In the genomic region with DNA sequence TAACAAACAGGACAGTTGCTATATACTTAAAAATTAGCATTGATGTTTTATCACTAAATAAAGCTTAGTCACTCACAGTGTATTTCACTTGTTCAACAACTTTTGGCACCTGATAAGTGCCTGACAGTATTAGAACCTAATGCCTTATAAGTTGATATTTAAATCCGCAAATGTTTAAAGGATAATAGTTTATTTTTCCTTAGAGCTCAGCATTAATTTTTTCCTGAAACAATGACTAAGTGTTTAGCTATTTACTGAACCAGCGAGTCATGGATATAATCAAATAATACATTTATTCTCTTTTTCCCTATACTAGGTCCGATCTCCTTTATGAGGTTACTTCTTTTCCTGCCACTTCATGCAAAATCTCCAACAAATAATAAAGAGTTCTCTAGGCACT, we compare ENCODE assay signal across 15 cellular contexts.
DNase-seq lines count a peak whose midpoint lies in the region; ATAC-seq and TF ChIP-seq lines count a peak whose summit lies in the region.
"Had no signal": no experiment of that assay in that cellular context is flagged by ENCODE, and none has a peak within 500 bp of the region (broad histone marks: within the 10 kb centered on the region; RNA-seq: fewer than 3 reads in every experiment).

No MANE protein-coding gene starts in this region.

- no peaks in the 10 kb centered on the region for H3F3A ChIP-seq in PC-3 (ENCODE audit: low read length, unreplicated experiment)

- H3K4me1 ChIP-seq in PC-3 (ENCODE audit: insufficient read depth, low read length) (peaks cover 10% of the 10 kb centered on the region; the same call in 1 of the 2 replicates), osteoblast (ENCODE audit: insufficient read depth, low read length) (no peaks in the 10 kb centered on the region), OCI-LY7 (ENCODE audit: insufficient read depth, low read length, poor library complexity, severe bottlenecking) (peaks cover 12% of the 10 kb centered on the region)

- intact Hi-C loops in PC-3 (cut with micrococcal nuclease) = loop anchor here (5.0 kb wide), 1 partner anchor 100 kb away; no protein-coding TSS in a partner anchor
- intact Hi-C loops in OCI-LY7 (cut with micrococcal nuclease; ENCODE audit: unreplicated experiment) = no loop called here

- H3K36me3 ChIP-seq in PC-3 (ENCODE audit: low read depth, low read length) (no peaks in the 10 kb centered on the region), osteoblast (ENCODE audit: insufficient read depth, low read length) (no peaks in the 10 kb centered on the region), OCI-LY7 (ENCODE audit: insufficient read depth, low read length) (peaks cover 35% of the 10 kb centered on the region)
- H3K36me3 ChIP-seq: suprapubic skin had no signal

- H4K20me1 ChIP-seq in PC-3 (ENCODE audit: low read length) (no peaks in the 10 kb centered on the region), osteoblast (ENCODE audit: insufficient read depth, low read length) (no peaks in the 10 kb centered on the region), OCI-LY7 (ENCODE audit: insufficient read depth, low read length) (no peaks in the 10 kb centered on the region)

- H3K4me2 ChIP-seq in PC-3 (ENCODE audit: low read length) (no peak overlapping the region), osteoblast (ENCODE audit: insufficient read depth, low read length) (no peak overlapping the region), OCI-LY7 (ENCODE audit: low read length) (no peak overlapping the region)

- POLR2A ChIA-PET in PC-3 (lab: Charles Lee; ENCODE audit: unreplicated experiment) (no interaction called here), OCI-LY7 (lab: Charles Lee) (interaction anchor here (1.3 to 1.7 kb wide), 2 partner anchors 11 to 15 kb away, joined by 5 to 6 read pairs; no protein-coding TSS in a partner anchor)

- no peaks in the 10 kb centered on the region for H3K9me3 ChIP-seq in PC-3 (ENCODE audit: low read length)
- H3K9me3 ChIP-seq in osteoblast (ENCODE audit: low read depth, low read length) = no peaks in the 10 kb centered on the region
- H3K9me3 ChIP-seq in OCI-LY7 (ENCODE audit: low read length) = no peaks in the 10 kb centered on the region
- H3K9me3 ChIP-seq: suprapubic skin had no signal

- ATAC-seq in PC-3 = peak; percentile 74
- ATAC-seq in GM21423 (IDR thresholded peaks at IDR 0.05; ENCODE audit: unreplicated experiment) = no peak

- H3K27me3 ChIP-seq in PC-3 (ENCODE audit: low read length) (no peaks in the 10 kb centered on the region), osteoblast (ENCODE audit: insufficient read depth, low read length) (no peaks in the 10 kb centered on the region)
- H3K27me3 ChIP-seq: suprapubic skin had no signal

- H3K79me2 ChIP-seq in PC-3 (ENCODE audit: low read length) (no peaks in the 10 kb centered on the region), osteoblast (ENCODE audit: insufficient read depth, low read length) (no peaks in the 10 kb centered on the region), OCI-LY7 (ENCODE audit: insufficient read depth, low read depth, low read length) (no peaks in the 10 kb centered on the region)

- DNase-seq in COLO829 (ENCODE audit: low spot score) (peak; percentile 37), PC-3 (peak; percentile 20), osteoblast (ENCODE audit: insufficient read length, low spot score, missing footprints) (peak; percentile 15), NCI-H2227 treated with DMSO at 0.1 percent for 48 hours (lab: John Stamatoyannopoulos, UW) (no peak), OCI-LY7 (ENCODE audit: low spot score) (no peak)
- DNase-seq: activated CD4-positive, alpha-beta T cell treated with anti-CD3 and anti-CD28 coated beads, Interleukin-2, amount 10 ng/mL, durations not matched to agents 7 days and 5 days; DMS153; KG1; NCI-H1105 treated with DMSO at 0.1 percent for 48 hours; NCI-H2171; NCI-H748 treated with DMSO at 0.1 percent for 48 hours; stimulated activated CD4-positive, alpha-beta T cell treated with anti-CD3 and anti-CD28 coated beads, Interleukin-1b, Interleukin-23, amount 100 ng/mL, for 48 hours had no signal

- no peak overlapping the region for H3K27ac ChIP-seq in PC-3 (ENCODE audit: low read length)
- peak overlapping the region; percentile 76 for H3K27ac ChIP-seq in cingulate gyrus (ENCODE audit: low read depth, low read length)
- H3K27ac ChIP-seq in osteoblast (ENCODE audit: low read depth, low read length) = no peak overlapping the region
- no peak overlapping the region for H3K27ac ChIP-seq in OCI-LY7 (ENCODE audit: low read depth, low read length, poor library complexity, severe bottlenecking)
- H3K27ac ChIP-seq: suprapubic skin had no signal

- H2AFZ ChIP-seq in PC-3 (ENCODE audit: low read length) (no peak overlapping the region), osteoblast (ENCODE audit: low read length) (no peak overlapping the region), OCI-LY7 (ENCODE audit: low read length) (no peak overlapping the region)

- TF ChIP-seq CTCF in PC-3 (conservative IDR thresholded peaks at IDR 0.05; ENCODE audit: low read depth, low read length) = no peak
- no peak for TF ChIP-seq CTCF in osteoblast (IDR thresholded peaks at IDR 0.05; ENCODE audit: extremely low read depth, low read depth, low read length)
- TF ChIP-seq CTCF in OCI-LY7 (conservative IDR thresholded peaks at IDR 0.05; ENCODE audit: low read length) = no peak

- H3K4me3 ChIP-seq in PC-3 (ENCODE audit: low read length) = no peak overlapping the region
- no peak overlapping the region for H3K4me3 ChIP-seq in osteoblast (ENCODE audit: insufficient read depth, low read length)
- H3K4me3 ChIP-seq in OCI-LY7 (ENCODE audit: low read depth, low read length, poor library complexity, severe bottlenecking) = no peak overlapping the region
- H3K4me3 ChIP-seq: suprapubic skin had no signal

- H3K9me2 ChIP-seq in PC-3 (replicated peaks; ENCODE audit: low read length) = no peaks in the 10 kb centered on the region
- no peaks in the 10 kb centered on the region for H3K9me2 ChIP-seq in OCI-LY7 (ENCODE audit: insufficient read depth, low read length)

- BruUV-seq in PC-3 (replicated peaks; lab: Mats Ljungman, UMichigan) = no TSS peak
- no TSS peak for BruUV-seq in OCI-LY7 (replicated peaks; lab: Mats Ljungman, UMichigan)

- no peak overlapping the region for H3K9ac ChIP-seq in PC-3 (ENCODE audit: low read length)

- CTCF ChIA-PET in PC-3 (lab: Charles Lee) (no interaction called here), OCI-LY7 (lab: Charles Lee; ENCODE audit: unreplicated experiment) (no interaction called here)

Comparison
In these comparisons a context has a peak if more than half of its experiments do, and no peak if none do; other contexts are left out.
1. DNase-seq: peak in COLO829 (single experiment), PC-3 (single experiment) and osteoblast (single experiment); none in NCI-H2227 treated with DMSO at 0.1 percent for 48 hours (single experiment) and OCI-LY7 (single experiment).